Comparison of ENCODE assay signal across 14 cellular contexts in the genomic region with DNA sequence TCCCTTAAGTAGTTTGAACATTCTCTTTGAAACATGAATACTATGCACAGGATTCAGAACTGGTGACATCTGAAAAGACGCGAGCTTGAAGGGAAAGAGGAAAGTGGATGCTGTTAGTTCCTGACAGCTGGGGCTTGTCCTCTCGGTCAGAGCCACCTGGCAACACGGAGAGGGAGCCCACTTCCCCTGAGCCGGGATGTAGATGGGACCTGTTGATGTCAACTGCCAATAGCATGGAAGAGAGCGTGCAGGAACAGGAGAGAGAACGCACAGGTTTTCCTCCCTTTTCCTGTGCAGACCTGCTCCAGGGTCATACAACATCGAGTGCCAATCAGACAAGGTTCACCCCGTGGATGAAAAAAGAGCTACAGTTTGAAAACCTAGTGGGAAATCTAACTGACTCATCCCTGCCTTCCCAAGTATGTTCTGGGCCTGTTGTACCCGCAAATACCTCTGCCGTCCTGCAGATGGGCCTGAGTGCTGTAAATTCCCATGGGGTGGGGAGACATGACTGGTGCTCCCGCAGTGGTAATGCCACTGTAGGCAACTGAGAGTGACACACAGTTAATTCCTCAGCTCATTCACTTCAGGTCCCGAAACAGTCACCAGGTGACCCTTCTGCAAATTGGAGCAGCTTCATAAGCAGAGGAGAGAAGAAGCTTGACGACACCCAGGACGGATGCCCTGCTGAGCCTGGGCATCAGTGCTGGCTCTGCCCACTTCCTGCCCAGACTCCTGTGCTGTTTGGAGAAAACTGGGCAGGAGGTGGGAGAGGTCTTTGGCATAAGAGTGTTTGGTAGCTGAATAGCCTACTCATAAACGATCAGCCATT. TPM values are rescaled to one million over a fixed set of nuclear protein-coding genes. Genes with fewer than 3 reads are reported as not detected.
DNase-seq lines count a peak whose midpoint lies in the region; ATAC-seq, FAIRE-seq and TF ChIP-seq lines count a peak whose summit lies in the region.
"Had no signal": no experiment of that assay in that cellular context is flagged by ENCODE, and none has a peak within 500 bp of the region (broad histone marks: within the 10 kb centered on the region; RNA-seq: fewer than 3 reads in every experiment).

No MANE protein-coding gene starts in this region.

- POLR2A ChIA-PET in naive thymus-derived CD8-positive, alpha-beta T cell (lab: Charles Lee), result interaction anchor here (0.7 to 3.4 kb wide), 4 partner anchors 8 to 45 kb away, joined by 3 to 22 read pairs (median 4); a partner anchor contains a TSS

- no peak overlapping the region for H3K4me3 Mint-ChIP-seq in T-helper 17 cell
- peak overlapping the region in 3 of 10 donors; percentile 14 to 56 (median 14) for H3K4me3 Mint-ChIP-seq in naive thymus-derived CD8-positive, alpha-beta T cell

- FAIRE-seq in D721Med (lab: Jason Lieb, UNC), result peak; percentile 56

- peaks cover 4% of the 10 kb centered on the region for H3K27me3 Mint-ChIP-seq in T-helper 17 cell
- no peaks in the 10 kb centered on the region for H3K27me3 Mint-ChIP-seq in naive thymus-derived CD8-positive, alpha-beta T cell

- no peak for TF ChIP-seq CTCF in D721Med (IDR thresholded peaks at IDR 0.05; ENCODE audit: insufficient read depth, missing control alignments)

- no peaks in the 10 kb centered on the region for H3K9me3 ChIP-seq in T-helper 17 cell (ENCODE audit: control insufficient read depth, low read length, poor library complexity, severe bottlenecking)

- DNase-seq in NCI-H1105 treated with DMSO at 0.1 percent for 48 hours (lab: John Stamatoyannopoulos, UW) (peak; percentile 29), NCI-H1105 (lab: John Stamatoyannopoulos, UW) (no peak), D721Med (ENCODE audit: insufficient read length, low spot score) (no peak), T-helper 17 cell (no peak), mucosa of gallbladder (ENCODE audit: low spot score) (no peak)
- no peak for DNase-seq in naive thymus-derived CD8-positive, alpha-beta T cell
- DNase-seq: anterior cingulate cortex; effector CD4-positive, alpha-beta T cell; NCI-H1694; NCI-H446 treated with DMSO at 0.1 percent for 48 hours; stimulated activated CD4-positive, alpha-beta T cell treated with anti-CD3 and anti-CD28 coated beads, Interleukin-4, amount 100 ng/mL, for 1 hour had no signal

- H3K9me3 Mint-ChIP-seq in naive thymus-derived CD8-positive, alpha-beta T cell, result peaks cover 0 to 32% (median 17%) of the 10 kb centered on the region in 9 donors

- peaks cover 20% of the 10 kb centered on the region for H3K4me1 Mint-ChIP-seq in T-helper 17 cell
- peaks cover 15 to 49% (median 29%) of the 10 kb centered on the region in 4 donors for H3K4me1 Mint-ChIP-seq in naive thymus-derived CD8-positive, alpha-beta T cell

- ATAC-seq in T-helper 17 cell, result no peak
- peak; percentile 37 to 48 for ATAC-seq in naive thymus-derived CD8-positive, alpha-beta T cell
- ATAC-seq in HG03565 (IDR thresholded peaks at IDR 0.05; ENCODE audit: unreplicated experiment), result no peak
- ATAC-seq in HG03460 (IDR thresholded peaks at IDR 0.05; ENCODE audit: unreplicated experiment), result no peak
- ATAC-seq: Right ventricle myocardium inferior had no signal

- peak overlapping the region; percentile 19 for H3K27ac Mint-ChIP-seq in T-helper 17 cell
- H3K27ac Mint-ChIP-seq in naive thymus-derived CD8-positive, alpha-beta T cell, result peak overlapping the region in 9 of 10 donors; percentile 11 to 95 (median 87)

- peaks cover 5% of the 10 kb centered on the region for H3K36me3 Mint-ChIP-seq in T-helper 17 cell (ENCODE audit: low read depth)
- peaks cover 0 to 14% (median 13%) of the 10 kb centered on the region in 3 donors for H3K36me3 Mint-ChIP-seq in naive thymus-derived CD8-positive, alpha-beta T cell

RNA-seq across cellular contexts. Expression of a gene that starts 13.9 kb away (rescaled TPM):
- total RNA-seq in T-helper 17 cell, result 100 to 1,000 TPM in 1 of 2 donors, 10 to 100 TPM in 1; 97.7 to 127 TPM
- 100 to 1,000 TPM in 1 of 2 experiments, 10 to 100 TPM in 1; 99.9 to 108 TPM for total RNA-seq in naive thymus-derived CD8-positive, alpha-beta T cell
- polyA plus RNA-seq in naive thymus-derived CD8-positive, alpha-beta T cell, result 100 to 1,000 TPM in 2 of 3 donors, 10 to 100 TPM in 1; 89.2 to 148 (median 105) TPM
- total RNA-seq in mucosa of gallbladder, result 91.4 TPM

Comparison
In these comparisons a context has a peak if more than half of its experiments do, and no peak if none do; other contexts are left out.
1. ATAC-seq: peak in naive thymus-derived CD8-positive, alpha-beta T cell (2 of 2); none in T-helper 17 cell (single experiment), HG03565 (single experiment) and HG03460 (single experiment).